8 cellular contexts compared by ENCODE assay signal in genomic region chr17:37643829-37644228, GRCh38. TPM values are rescaled to one million over a fixed set of nuclear protein-coding genes. Genes with fewer than 3 reads are reported as not detected.
DNase-seq lines count a peak whose midpoint lies in the region; ATAC-seq and TF ChIP-seq lines count a peak whose summit lies in the region.

No MANE protein-coding gene starts in this region.

- peak overlapping the region; percentile 90 for H3K4me3 ChIP-seq in BLaER1
- H3K4me3 ChIP-seq in Loucy (ENCODE audit: low read length, poor library complexity, severe bottlenecking): peak overlapping the region; percentile 82

- no peaks in the 10 kb centered on the region for H3K9me3 Mint-ChIP-seq in chondrocyte (ENCODE audit: low read depth)
- no peaks in the 10 kb centered on the region for H3K9me3 Mint-ChIP-seq in naive B cell

- H3K9ac ChIP-seq in BLaER1: no peak overlapping the region
- H3K9ac ChIP-seq in Loucy (ENCODE audit: low read depth, low read length, poor library complexity, severe bottlenecking): peak overlapping the region; percentile 92

- no peak overlapping the region for H3K27ac ChIP-seq in BLaER1

- H3K27me3 Mint-ChIP-seq in chondrocyte (ENCODE audit: low read depth) (no peaks in the 10 kb centered on the region), naive B cell (peaks cover 31 to 41% (median 38%) of the 10 kb centered on the region in 3 donors)

- H3K4me3 Mint-ChIP-seq in chondrocyte (ENCODE audit: unreplicated experiment): peak overlapping the region; percentile 94
- H3K4me3 Mint-ChIP-seq in naive B cell: peak overlapping the region; percentile 93 to 99 (median 96)

- TF ChIP-seq CTCF in Loucy (conservative IDR thresholded peaks at IDR 0.05; ENCODE audit: low read length) (no peak), chondrocyte (IDR thresholded peaks at IDR 0.05) (no peak)

- H3K9me3 ChIP-seq in BLaER1 (no peaks in the 10 kb centered on the region), Loucy (ENCODE audit: insufficient read depth, low read depth, low read length) (no peaks in the 10 kb centered on the region)

- peak overlapping the region; percentile 96 for H3K27ac Mint-ChIP-seq in chondrocyte (ENCODE audit: unreplicated experiment)
- H3K27ac Mint-ChIP-seq in naive B cell: peak overlapping the region in 5 of 6 donors; percentile 24 to 97 (median 92)

- H3K36me3 Mint-ChIP-seq in chondrocyte (ENCODE audit: low read depth): peaks cover 12% of the 10 kb centered on the region
- H3K36me3 Mint-ChIP-seq in naive B cell: peaks cover 7 to 8% of the 10 kb centered on the region in 2 donors

- H3K36me3 ChIP-seq in BLaER1 (peaks cover 30% of the 10 kb centered on the region), Loucy (ENCODE audit: insufficient read depth, low read length) (no peaks in the 10 kb centered on the region)

- H3K9me2 ChIP-seq in Loucy (replicated peaks; ENCODE audit: low read depth, low read length): no peaks in the 10 kb centered on the region

- H3K27me3 ChIP-seq in BLaER1: no peaks in the 10 kb centered on the region
- H3K27me3 ChIP-seq in Loucy (ENCODE audit: insufficient read depth, low read length, poor library complexity, severe bottlenecking): no peaks in the 10 kb centered on the region

- H3K79me2 ChIP-seq in Loucy (ENCODE audit: insufficient read depth, low read length): peaks cover 45% of the 10 kb centered on the region

- H3K4me1 Mint-ChIP-seq in chondrocyte (ENCODE audit: low read depth) (peaks cover 57% of the 10 kb centered on the region), naive B cell (peaks cover 22 to 41% (median 33%) of the 10 kb centered on the region in 3 donors)

- peak overlapping the region; percentile 96 for H2AFZ ChIP-seq in Loucy (ENCODE audit: low read length)

- peaks cover 32% of the 10 kb centered on the region for H3K4me1 ChIP-seq in BLaER1
- peaks cover 30% of the 10 kb centered on the region for H3K4me1 ChIP-seq in Loucy (ENCODE audit: insufficient read depth, low read length, poor library complexity, severe bottlenecking)

- H3K4me2 ChIP-seq in BLaER1 (peak overlapping the region; percentile 86), Loucy (ENCODE audit: low read depth, low read length, poor library complexity, severe bottlenecking) (peak overlapping the region; percentile 91)

- H4K20me1 ChIP-seq in BLaER1: peaks cover 36% of the 10 kb centered on the region
- H4K20me1 ChIP-seq in Loucy (ENCODE audit: insufficient read depth, low read length, poor library complexity, severe bottlenecking): peaks cover 29% of the 10 kb centered on the region

- ATAC-seq in naive B cell (ENCODE audit: low read depth in 2 of 2) (no peak), GM21529 (IDR thresholded peaks at IDR 0.05; ENCODE audit: unreplicated experiment) (no peak), HG02678 (IDR thresholded peaks at IDR 0.05; ENCODE audit: unreplicated experiment) (no peak), HG02884 (IDR thresholded peaks at IDR 0.05; ENCODE audit: unreplicated experiment) (no peak), HG03196 (IDR thresholded peaks at IDR 0.05; ENCODE audit: unreplicated experiment) (no peak)

- no peaks in the 10 kb centered on the region for H3F3A ChIP-seq in Loucy (ENCODE audit: low read depth)

- no peak for DNase-seq in chondrocyte (ENCODE audit: low spot score)
- no peak for DNase-seq in naive B cell

RNA-seq across cellular contexts. Expression of gene DDX52, which starts 0.6 kb away (rescaled TPM):
- 43.4 to 44.7 TPM (median 43.9 TPM) in 3 replicates for total RNA-seq in chondrocyte
- 10 to 100 TPM in 4 of 6 donors, 1 to 10 TPM in 2; 5.5 to 16.9 (median 12.3) TPM for polyA plus RNA-seq in naive B cell (ENCODE audit: low read depth in 6 of 6)

RNA-seq across cellular contexts. Expression of gene SYNRG, which starts 34.6 kb away (rescaled TPM):
- 35.1 to 48.7 TPM (median 35.6 TPM) in 3 replicates for total RNA-seq in chondrocyte
- polyA plus RNA-seq in naive B cell (ENCODE audit: low read depth in 6 of 6): 10 to 100 TPM; 16.0 to 82.3 (median 58.0) TPM
